Comparison of ENCODE assay signal across 1 cellular context in genomic region chr11:126149759-126150236, GRCh38.
TF ChIP-seq lines count a peak whose summit lies in the region.

No MANE protein-coding gene starts in this region.

TF ChIP-seq in H1, 55 proteins besides CTCF, POLR2A, EP300 and RAD21 (continued from another document):
- TF ChIP-seq MAX (IDR thresholded peaks at IDR 0.05) (no peak), ZNF274 (IDR thresholded peaks at IDR 0.05; ENCODE audit: borderline replicate concordance, extremely low read depth, low read length) (no peak), JUN (IDR thresholded peaks at IDR 0.05; ENCODE audit: low read depth, low read length) (no peak), RNF2 (IDR thresholded peaks at IDR 0.05; ENCODE audit: borderline replicate concordance, low read depth, low read length, missing control alignments, poor library complexity, severe bottlenecking) (no peak)
TF ChIP-seq in H1: peak in this region for 0.
